In the genomic region with DNA sequence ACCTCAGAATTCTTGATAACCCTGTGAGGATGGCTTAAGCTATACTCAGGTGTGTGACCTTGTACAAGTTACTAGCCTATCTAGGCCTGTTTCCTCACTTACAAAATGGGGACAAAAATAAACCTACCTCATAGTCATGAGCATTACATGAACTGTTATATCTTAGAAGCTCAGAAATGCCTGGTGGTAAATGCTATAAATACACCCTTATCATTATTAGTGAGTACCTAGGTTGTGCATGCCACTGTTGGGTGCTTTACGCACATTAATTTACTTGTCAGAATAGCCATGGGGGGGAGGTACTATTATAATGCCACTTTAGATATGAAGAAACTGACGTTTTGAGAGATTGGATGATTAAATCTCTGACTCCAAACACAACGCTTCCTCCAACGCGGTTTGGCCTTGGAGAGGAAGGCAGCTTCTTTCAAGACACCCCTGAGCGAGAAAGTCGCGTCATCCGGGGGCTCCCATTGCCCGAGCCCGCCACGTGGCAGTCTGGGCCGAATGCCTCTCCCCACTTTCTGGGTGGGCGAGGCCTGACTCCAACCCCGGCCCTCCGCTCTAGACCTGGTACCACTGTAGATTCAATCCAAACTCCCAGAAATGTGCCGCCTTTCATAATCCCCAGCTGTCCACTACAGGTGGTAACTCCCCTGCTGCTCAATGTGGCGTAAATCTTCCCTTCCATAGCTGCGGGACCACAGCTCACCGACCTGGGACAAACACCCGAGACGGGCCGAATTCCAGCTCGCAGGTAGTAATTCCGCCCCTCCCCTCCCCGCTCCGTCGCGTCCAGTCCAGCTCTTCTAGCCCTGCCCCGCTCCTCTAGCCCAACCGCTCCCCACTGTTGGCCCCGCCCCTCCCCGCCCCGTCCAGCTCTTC, we compare ENCODE assay signal across 1 cellular context.
TF ChIP-seq lines count a peak whose summit lies in the region.

No MANE protein-coding gene starts in this region.

TF ChIP-seq in GM12878, 131 proteins besides CTCF, POLR2A, EP300 and RAD21 (continued from another document):
- TF ChIP-seq, protein P1, sequence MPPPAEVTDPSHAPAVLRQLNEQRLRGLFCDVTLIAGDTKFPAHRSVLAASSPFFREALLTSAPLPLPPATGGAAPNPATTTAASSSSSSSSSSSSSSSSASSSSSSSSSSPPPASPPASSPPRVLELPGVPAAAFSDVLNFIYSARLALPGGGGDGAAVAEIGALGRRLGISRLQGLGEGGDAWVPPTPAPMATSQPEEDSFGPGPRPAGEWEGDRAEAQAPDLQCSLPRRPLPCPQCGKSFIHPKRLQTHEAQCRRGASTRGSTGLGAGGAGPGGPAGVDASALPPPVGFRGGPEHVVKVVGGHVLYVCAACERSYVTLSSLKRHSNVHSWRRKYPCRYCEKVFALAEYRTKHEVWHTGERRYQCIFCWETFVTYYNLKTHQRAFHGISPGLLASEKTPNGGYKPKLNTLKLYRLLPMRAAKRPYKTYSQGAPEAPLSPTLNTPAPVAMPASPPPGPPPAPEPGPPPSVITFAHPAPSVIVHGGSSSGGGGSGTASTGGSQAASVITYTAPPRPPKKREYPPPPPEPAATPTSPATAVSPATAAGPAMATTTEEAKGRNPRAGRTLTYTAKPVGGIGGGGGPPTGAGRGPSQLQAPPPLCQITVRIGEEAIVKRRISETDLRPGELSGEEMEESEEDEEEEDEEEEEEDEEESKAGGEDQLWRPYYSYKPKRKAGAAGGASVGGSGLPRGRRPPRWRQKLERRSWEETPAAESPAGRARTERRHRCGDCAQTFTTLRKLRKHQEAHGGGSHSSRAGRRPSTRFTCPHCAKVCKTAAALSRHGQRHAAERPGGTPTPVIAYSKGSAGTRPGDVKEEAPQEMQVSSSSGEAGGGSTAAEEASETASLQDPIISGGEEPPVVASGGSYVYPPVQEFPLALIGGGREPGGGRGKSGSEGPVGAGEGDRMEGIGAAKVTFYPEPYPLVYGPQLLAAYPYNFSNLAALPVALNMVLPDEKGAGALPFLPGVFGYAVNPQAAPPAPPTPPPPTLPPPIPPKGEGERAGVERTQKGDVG (CRISPR knock-in tag; IDR thresholded peaks at IDR 0.05): no peak
- TF ChIP-seq SREBF1 (IDR thresholded peaks at IDR 0.05; ENCODE audit: low read length) (no peak), ZNF207 (IDR thresholded peaks at IDR 0.05; ENCODE audit: borderline replicate concordance) (0 out of 2 replicates have a peak, but pooled peaks have one; percentile 42), RUNX3 (IDR thresholded peaks at IDR 0.05; ENCODE audit: low read length) (peak; percentile 40; the same call in 1 of the 2 replicates), CHD1 (IDR thresholded peaks at IDR 0.05; ENCODE audit: low read depth, low read length) (no peak), STAT1 (conservative IDR thresholded peaks at IDR 0.05) (0 out of 2 replicates have a peak, but pooled peaks have one; percentile 29), ZZZ3 (IDR thresholded peaks at IDR 0.05; ENCODE audit: control insufficient read depth, insufficient read length, low read depth) (no peak), CBFB (IDR thresholded peaks at IDR 0.05; ENCODE audit: low read depth) (no peak), ZSCAN29 (IDR thresholded peaks at IDR 0.05) (no peak), REST (IDR thresholded peaks at IDR 0.05; ENCODE audit: low read depth, low read length) (no peak), ESRRA (IDR thresholded peaks at IDR 0.05; ENCODE audit: low read length) (no peak), SIN3A (IDR thresholded peaks at IDR 0.05; ENCODE audit: low read depth, low read length) (no peak), MYC (IDR thresholded peaks at IDR 0.05; ENCODE audit: insufficient read depth, insufficient read length, insufficient replicate concordance, low read length, severe bottlenecking) (peak; percentile 33), JUND (IDR thresholded peaks at IDR 0.05; ENCODE audit: low read depth, low read length) (no peak), RB1 (IDR thresholded peaks at IDR 0.05; ENCODE audit: borderline replicate concordance) (no peak), NFXL1 (IDR thresholded peaks at IDR 0.05; ENCODE audit: borderline replicate concordance) (no peak), YY1 (IDR thresholded peaks at IDR 0.05; ENCODE audit: low read depth, low read length) (0 out of 2 replicates have a peak, but pooled peaks have one; percentile 36), CREB1 (IDR thresholded peaks at IDR 0.05; ENCODE audit: low read depth) (peak; percentile 28; the same call in 1 of the 2 replicates), BCL3 (IDR thresholded peaks at IDR 0.05; ENCODE audit: borderline replicate concordance, insufficient read depth, low read depth, low read length, poor library complexity, severe bottlenecking) (no peak), ZNF217 (IDR thresholded peaks at IDR 0.05) (no peak), CHD2 (IDR thresholded peaks at IDR 0.05; ENCODE audit: borderline replicate concordance, low read depth, low read length) (no peak), IRF3 (IDR thresholded peaks at IDR 0.05) (no peak), YBX1 (IDR thresholded peaks at IDR 0.05) (no peak)
- TF ChIP-seq, protein P2, sequence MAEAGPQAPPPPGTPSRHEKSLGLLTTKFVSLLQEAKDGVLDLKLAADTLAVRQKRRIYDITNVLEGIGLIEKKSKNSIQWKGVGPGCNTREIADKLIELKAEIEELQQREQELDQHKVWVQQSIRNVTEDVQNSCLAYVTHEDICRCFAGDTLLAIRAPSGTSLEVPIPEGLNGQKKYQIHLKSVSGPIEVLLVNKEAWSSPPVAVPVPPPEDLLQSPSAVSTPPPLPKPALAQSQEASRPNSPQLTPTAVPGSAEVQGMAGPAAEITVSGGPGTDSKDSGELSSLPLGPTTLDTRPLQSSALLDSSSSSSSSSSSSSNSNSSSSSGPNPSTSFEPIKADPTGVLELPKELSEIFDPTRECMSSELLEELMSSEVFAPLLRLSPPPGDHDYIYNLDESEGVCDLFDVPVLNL (IDR thresholded peaks at IDR 0.05; ENCODE audit: low read depth, low read length): no peak
